In genomic region chr4:121256346-121256745, GRCh38 we compare ENCODE assay signal across 9 cellular contexts.
A peak's percentile ranks its signal among the peaks of the same experiment; 100 is the strongest.
DNase-seq lines count a peak whose midpoint lies in the region; ATAC-seq and TF ChIP-seq lines count a peak whose summit lies in the region.
"Had no signal": no experiment of that assay in that cellular context is flagged by ENCODE, and none has a peak within 500 bp of the region (broad histone marks: within the 10 kb centered on the region; RNA-seq: fewer than 3 reads in every experiment).

No MANE protein-coding gene starts in this region.

- no peak overlapping the region for H3K23ac ChIP-seq in trophoblast cell (ENCODE audit: low read length)

- no peak overlapping the region for H3K27ac ChIP-seq in trophoblast cell (ENCODE audit: low read depth, low read length)
- H3K27ac ChIP-seq: parathyroid adenoma had no signal

- no peak overlapping the region for H3K14ac ChIP-seq in trophoblast cell (ENCODE audit: low read length)

- no peak overlapping the region for H4K8ac ChIP-seq in trophoblast cell (ENCODE audit: low read depth, low read length)

- H3K4me2 ChIP-seq in trophoblast cell (ENCODE audit: low read length), result no peak overlapping the region

- H4K12ac ChIP-seq in trophoblast cell (ENCODE audit: low read depth, low read length), result no peak overlapping the region

- no peak overlapping the region for H4K91ac ChIP-seq in trophoblast cell (ENCODE audit: low read depth, low read length)

- no peaks in the 10 kb centered on the region for H3K4me1 ChIP-seq in trophoblast cell (ENCODE audit: control insufficient read depth in 1 of 2, insufficient read depth in 2 of 2, low read length in 2 of 2)
- H3K4me1 ChIP-seq: parathyroid adenoma had no signal

- H3K27me3 ChIP-seq in trophoblast cell (ENCODE audit: insufficient read depth, low read length), result no peaks in the 10 kb centered on the region

- H3K4me3 Mint-ChIP-seq in activated naive CD8-positive, alpha-beta T cell treated with anti-CD3 and anti-CD28 coated beads for 36 hours, result peak overlapping the region; percentile 29

- peak overlapping the region; percentile 95 for H3K27ac Mint-ChIP-seq in activated naive CD8-positive, alpha-beta T cell treated with anti-CD3 and anti-CD28 coated beads for 36 hours

- no peaks in the 10 kb centered on the region for H3K27me3 Mint-ChIP-seq in activated naive CD8-positive, alpha-beta T cell treated with anti-CD3 and anti-CD28 coated beads for 36 hours

- DNase-seq in NCI-H226 (peak; percentile 87), renal cortical epithelial cell (ENCODE audit: low read depth) (peak; percentile 94), medulla oblongata (ENCODE audit: extremely low spot score) (no peak), NCI-H2196 (lab: John Stamatoyannopoulos, UW; ENCODE audit: unreplicated experiment) (no peak), trophoblast cell (no peak)
- DNase-seq in activated naive CD8-positive, alpha-beta T cell treated with anti-CD3 and anti-CD28 coated beads for 36 hours, result peak; percentile 61

- no peak for TF ChIP-seq POLR2A in GM18505 (IDR thresholded peaks at IDR 0.05; ENCODE audit: borderline replicate concordance, extremely low read depth, insufficient read depth, insufficient read length)

- H2AK5ac ChIP-seq in trophoblast cell (ENCODE audit: low read length), result no peak overlapping the region

- no peak overlapping the region for H3K4me3 ChIP-seq in trophoblast cell (ENCODE audit: low read depth, low read length)

- no peak overlapping the region for H2BK120ac ChIP-seq in trophoblast cell (ENCODE audit: insufficient read depth, low read length, poor library complexity)

- H3K79me1 ChIP-seq in trophoblast cell (ENCODE audit: low read length), result no peaks in the 10 kb centered on the region

- peaks cover 48% of the 10 kb centered on the region for H3K4me1 Mint-ChIP-seq in activated naive CD8-positive, alpha-beta T cell treated with anti-CD3 and anti-CD28 coated beads for 36 hours

- no peak overlapping the region for H3K4ac ChIP-seq in trophoblast cell (ENCODE audit: low read depth, low read length)

- H3K9me3 Mint-ChIP-seq in activated naive CD8-positive, alpha-beta T cell treated with anti-CD3 and anti-CD28 coated beads for 36 hours, result no peaks in the 10 kb centered on the region

- no peaks in the 10 kb centered on the region for H3K36me3 ChIP-seq in trophoblast cell (ENCODE audit: control insufficient read depth in 1 of 2, insufficient read depth in 2 of 2, low read length in 2 of 2)

- H3K9ac ChIP-seq in trophoblast cell (ENCODE audit: low read length), result no peak overlapping the region
- H3K9ac ChIP-seq: parathyroid adenoma had no signal

- no peaks in the 10 kb centered on the region for H3K9me3 ChIP-seq in trophoblast cell (ENCODE audit: insufficient read depth, low read depth, low read length)

- peaks cover 4% of the 10 kb centered on the region for H3K36me3 Mint-ChIP-seq in activated naive CD8-positive, alpha-beta T cell treated with anti-CD3 and anti-CD28 coated beads for 36 hours

- H3K79me2 ChIP-seq in trophoblast cell (ENCODE audit: control insufficient read depth, insufficient read depth, low read length, poor library complexity), result no peaks in the 10 kb centered on the region
- H3K79me2 ChIP-seq: parathyroid adenoma had no signal

- H2BK12ac ChIP-seq in trophoblast cell (ENCODE audit: low read length), result no peak overlapping the region

- ATAC-seq in GM18505 (IDR thresholded peaks at IDR 0.05; ENCODE audit: unreplicated experiment), result peak; percentile 100
- peak; percentile 99 for ATAC-seq in HG02571 (IDR thresholded peaks at IDR 0.05; ENCODE audit: unreplicated experiment)

- no peak overlapping the region for H2BK5ac ChIP-seq in trophoblast cell (ENCODE audit: low read depth, low read length, poor library complexity)

- no peak overlapping the region for H3K18ac ChIP-seq in trophoblast cell (ENCODE audit: low read length)

- H2AFZ ChIP-seq in trophoblast cell (ENCODE audit: insufficient read depth, low read length, poor library complexity), result no peak overlapping the region
- H2AFZ ChIP-seq: parathyroid adenoma had no signal

Comparison
In these comparisons a context has a peak if more than half of its experiments do, and no peak if none do; other contexts are left out.
1. DNase-seq: peak in NCI-H226 (single experiment), activated naive CD8-positive, alpha-beta T cell treated with anti-CD3 and anti-CD28 coated beads for 36 hours (single experiment) and renal cortical epithelial cell (single experiment); none in medulla oblongata (single experiment), NCI-H2196 (single experiment) and trophoblast cell (0 of 2).